Comparison of ENCODE assay signal across 1 cellular context in the genomic region with DNA sequence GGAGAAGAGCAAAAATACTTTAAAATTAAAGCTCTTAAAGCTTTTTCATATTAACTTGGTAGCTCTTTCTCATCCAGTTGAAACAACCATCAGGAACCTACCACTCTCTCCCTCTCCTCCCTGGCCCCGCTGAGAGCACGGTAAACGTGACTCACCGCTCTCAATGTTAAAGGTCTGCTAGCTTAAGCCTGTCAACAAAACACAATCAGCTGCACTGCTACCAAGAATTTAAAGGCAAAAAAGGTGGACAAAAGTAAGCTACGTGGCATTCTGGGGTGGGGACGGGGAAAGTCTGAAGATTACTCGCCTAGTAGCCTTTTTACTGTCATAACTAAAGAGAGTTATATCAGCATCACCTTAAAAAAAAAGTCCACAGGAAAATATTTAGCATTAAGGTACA.
A peak's percentile ranks its signal among the peaks of the same experiment; 100 is the strongest.
TF ChIP-seq lines count a peak whose summit lies in the region.

No MANE protein-coding gene starts in this region.

TF ChIP-seq in HepG2, 621 proteins besides CTCF, POLR2A, EP300 and RAD21:
- TF ChIP-seq, protein P1, sequence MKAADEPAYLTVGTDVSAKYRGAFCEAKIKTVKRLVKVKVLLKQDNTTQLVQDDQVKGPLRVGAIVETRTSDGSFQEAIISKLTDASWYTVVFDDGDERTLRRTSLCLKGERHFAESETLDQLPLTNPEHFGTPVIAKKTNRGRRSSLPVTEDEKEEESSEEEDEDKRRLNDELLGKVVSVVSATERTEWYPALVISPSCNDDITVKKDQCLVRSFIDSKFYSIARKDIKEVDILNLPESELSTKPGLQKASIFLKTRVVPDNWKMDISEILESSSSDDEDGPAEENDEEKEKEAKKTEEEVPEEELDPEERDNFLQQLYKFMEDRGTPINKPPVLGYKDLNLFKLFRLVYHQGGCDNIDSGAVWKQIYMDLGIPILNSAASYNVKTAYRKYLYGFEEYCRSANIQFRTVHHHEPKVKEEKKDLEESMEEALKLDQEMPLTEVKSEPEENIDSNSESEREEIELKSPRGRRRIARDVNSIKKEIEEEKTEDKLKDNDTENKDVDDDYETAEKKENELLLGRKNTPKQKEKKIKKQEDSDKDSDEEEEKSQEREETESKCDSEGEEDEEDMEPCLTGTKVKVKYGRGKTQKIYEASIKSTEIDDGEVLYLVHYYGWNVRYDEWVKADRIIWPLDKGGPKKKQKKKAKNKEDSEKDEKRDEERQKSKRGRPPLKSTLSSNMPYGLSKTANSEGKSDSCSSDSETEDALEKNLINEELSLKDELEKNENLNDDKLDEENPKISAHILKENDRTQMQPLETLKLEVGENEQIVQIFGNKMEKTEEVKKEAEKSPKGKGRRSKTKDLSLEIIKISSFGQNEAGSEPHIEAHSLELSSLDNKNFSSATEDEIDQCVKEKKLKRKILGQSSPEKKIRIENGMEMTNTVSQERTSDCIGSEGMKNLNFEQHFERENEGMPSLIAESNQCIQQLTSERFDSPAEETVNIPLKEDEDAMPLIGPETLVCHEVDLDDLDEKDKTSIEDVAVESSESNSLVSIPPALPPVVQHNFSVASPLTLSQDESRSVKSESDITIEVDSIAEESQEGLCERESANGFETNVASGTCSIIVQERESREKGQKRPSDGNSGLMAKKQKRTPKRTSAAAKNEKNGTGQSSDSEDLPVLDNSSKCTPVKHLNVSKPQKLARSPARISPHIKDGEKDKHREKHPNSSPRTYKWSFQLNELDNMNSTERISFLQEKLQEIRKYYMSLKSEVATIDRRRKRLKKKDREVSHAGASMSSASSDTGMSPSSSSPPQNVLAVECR (CRISPR knock-in tag; IDR thresholded peaks at IDR 0.05; ENCODE audit: borderline replicate concordance): no peak
- TF ChIP-seq, protein P2, sequence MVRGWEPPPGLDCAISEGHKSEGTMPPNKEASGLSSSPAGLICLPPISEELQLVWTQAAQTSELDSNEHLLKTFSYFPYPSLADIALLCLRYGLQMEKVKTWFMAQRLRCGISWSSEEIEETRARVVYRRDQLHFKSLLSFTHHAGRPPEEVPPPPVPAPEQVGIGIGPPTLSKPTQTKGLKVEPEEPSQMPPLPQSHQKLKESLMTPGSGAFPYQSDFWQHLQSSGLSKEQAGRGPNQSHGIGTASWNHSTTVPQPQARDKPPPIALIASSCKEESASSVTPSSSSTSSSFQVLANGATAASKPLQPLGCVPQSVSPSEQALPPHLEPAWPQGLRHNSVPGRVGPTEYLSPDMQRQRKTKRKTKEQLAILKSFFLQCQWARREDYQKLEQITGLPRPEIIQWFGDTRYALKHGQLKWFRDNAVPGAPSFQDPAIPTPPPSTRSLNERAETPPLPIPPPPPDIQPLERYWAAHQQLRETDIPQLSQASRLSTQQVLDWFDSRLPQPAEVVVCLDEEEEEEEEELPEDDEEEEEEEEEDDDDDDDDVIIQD (CRISPR knock-in tag; IDR thresholded peaks at IDR 0.05; ENCODE audit: low read depth): peak; percentile 94; the same call in 1 of the 2 replicates
- 0 out of 2 replicates have a peak, but pooled peaks have one; percentile 14 for TF ChIP-seq SAP130 (CRISPR knock-in tag; IDR thresholded peaks at IDR 0.05; ENCODE audit: low read depth)
- TF ChIP-seq ZNF18 (CRISPR knock-in tag; IDR thresholded peaks at IDR 0.05; ENCODE audit: insufficient replicate concordance): no peak
- TF ChIP-seq POGZ (CRISPR knock-in tag; IDR thresholded peaks at IDR 0.05): 0 out of 2 replicates have a peak, but pooled peaks have one; percentile 22
- TF ChIP-seq ZFP36 (IDR thresholded peaks at IDR 0.05; ENCODE audit: borderline replicate concordance, low read depth, low read length, partially characterized antibody): no peak
- no peak for TF ChIP-seq NR2F1 (CRISPR knock-in tag; IDR thresholded peaks at IDR 0.05)
- no peak for TF ChIP-seq KLF9 (CRISPR knock-in tag; IDR thresholded peaks at IDR 0.05; ENCODE audit: low read depth)
- no peak for TF ChIP-seq PLRG1 (conservative IDR thresholded peaks at IDR 0.05)
- TF ChIP-seq, protein P3, sequence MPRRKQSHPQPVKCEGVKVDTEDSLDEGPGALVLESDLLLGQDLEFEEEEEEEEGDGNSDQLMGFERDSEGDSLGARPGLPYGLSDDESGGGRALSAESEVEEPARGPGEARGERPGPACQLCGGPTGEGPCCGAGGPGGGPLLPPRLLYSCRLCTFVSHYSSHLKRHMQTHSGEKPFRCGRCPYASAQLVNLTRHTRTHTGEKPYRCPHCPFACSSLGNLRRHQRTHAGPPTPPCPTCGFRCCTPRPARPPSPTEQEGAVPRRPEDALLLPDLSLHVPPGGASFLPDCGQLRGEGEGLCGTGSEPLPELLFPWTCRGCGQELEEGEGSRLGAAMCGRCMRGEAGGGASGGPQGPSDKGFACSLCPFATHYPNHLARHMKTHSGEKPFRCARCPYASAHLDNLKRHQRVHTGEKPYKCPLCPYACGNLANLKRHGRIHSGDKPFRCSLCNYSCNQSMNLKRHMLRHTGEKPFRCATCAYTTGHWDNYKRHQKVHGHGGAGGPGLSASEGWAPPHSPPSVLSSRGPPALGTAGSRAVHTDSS (CRISPR knock-in tag; conservative IDR thresholded peaks at IDR 0.05): no peak
- TF ChIP-seq, protein P4, sequence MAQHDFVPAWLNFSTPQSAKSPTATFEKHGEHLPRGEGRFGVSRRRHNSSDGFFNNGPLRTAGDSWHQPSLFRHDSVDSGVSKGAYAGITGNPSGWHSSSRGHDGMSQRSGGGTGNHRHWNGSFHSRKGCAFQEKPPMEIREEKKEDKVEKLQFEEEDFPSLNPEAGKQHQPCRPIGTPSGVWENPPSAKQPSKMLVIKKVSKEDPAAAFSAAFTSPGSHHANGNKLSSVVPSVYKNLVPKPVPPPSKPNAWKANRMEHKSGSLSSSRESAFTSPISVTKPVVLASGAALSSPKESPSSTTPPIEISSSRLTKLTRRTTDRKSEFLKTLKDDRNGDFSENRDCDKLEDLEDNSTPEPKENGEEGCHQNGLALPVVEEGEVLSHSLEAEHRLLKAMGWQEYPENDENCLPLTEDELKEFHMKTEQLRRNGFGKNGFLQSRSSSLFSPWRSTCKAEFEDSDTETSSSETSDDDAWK (CRISPR knock-in tag; IDR thresholded peaks at IDR 0.05): no peak
- no peak for TF ChIP-seq PCBP1 (IDR thresholded peaks at IDR 0.05; ENCODE audit: borderline replicate concordance, low read depth, low read length)
- no peak for TF ChIP-seq ATF7-NPFF (CRISPR knock-in tag; IDR thresholded peaks at IDR 0.05; ENCODE audit: low read depth)
- 0 out of 2 replicates have a peak, but pooled peaks have one; percentile 27 for TF ChIP-seq ZBTB38 (CRISPR knock-in tag; IDR thresholded peaks at IDR 0.05)
- TF ChIP-seq ZFP82 (CRISPR knock-in tag; IDR thresholded peaks at IDR 0.05; ENCODE audit: borderline replicate concordance): no peak
- TF ChIP-seq TBP (CRISPR knock-in tag; IDR thresholded peaks at IDR 0.05): no peak
- no peak for TF ChIP-seq BORCS8-MEF2B (CRISPR knock-in tag; IDR thresholded peaks at IDR 0.05)
- TF ChIP-seq, protein P5, sequence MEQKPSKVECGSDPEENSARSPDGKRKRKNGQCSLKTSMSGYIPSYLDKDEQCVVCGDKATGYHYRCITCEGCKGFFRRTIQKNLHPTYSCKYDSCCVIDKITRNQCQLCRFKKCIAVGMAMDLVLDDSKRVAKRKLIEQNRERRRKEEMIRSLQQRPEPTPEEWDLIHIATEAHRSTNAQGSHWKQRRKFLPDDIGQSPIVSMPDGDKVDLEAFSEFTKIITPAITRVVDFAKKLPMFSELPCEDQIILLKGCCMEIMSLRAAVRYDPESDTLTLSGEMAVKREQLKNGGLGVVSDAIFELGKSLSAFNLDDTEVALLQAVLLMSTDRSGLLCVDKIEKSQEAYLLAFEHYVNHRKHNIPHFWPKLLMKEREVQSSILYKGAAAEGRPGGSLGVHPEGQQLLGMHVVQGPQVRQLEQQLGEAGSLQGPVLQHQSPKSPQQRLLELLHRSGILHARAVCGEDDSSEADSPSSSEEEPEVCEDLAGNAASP (CRISPR knock-in tag; IDR thresholded peaks at IDR 0.05; ENCODE audit: borderline replicate concordance): no peak
- TF ChIP-seq ZNF580 (CRISPR knock-in tag; IDR thresholded peaks at IDR 0.05; ENCODE audit: borderline replicate concordance, low read depth): no peak
- peak; percentile 53 for TF ChIP-seq FOSL2 (CRISPR knock-in tag; IDR thresholded peaks at IDR 0.05)
- TF ChIP-seq, protein P6, sequence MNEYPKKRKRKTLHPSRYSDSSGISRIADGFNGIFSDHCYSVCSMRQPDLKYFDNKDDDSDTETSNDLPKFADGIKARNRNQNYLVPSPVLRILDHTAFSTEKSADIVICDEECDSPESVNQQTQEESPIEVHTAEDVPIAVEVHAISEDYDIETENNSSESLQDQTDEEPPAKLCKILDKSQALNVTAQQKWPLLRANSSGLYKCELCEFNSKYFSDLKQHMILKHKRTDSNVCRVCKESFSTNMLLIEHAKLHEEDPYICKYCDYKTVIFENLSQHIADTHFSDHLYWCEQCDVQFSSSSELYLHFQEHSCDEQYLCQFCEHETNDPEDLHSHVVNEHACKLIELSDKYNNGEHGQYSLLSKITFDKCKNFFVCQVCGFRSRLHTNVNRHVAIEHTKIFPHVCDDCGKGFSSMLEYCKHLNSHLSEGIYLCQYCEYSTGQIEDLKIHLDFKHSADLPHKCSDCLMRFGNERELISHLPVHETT (CRISPR knock-in tag; conservative IDR thresholded peaks at IDR 0.05): no peak
- TF ChIP-seq NCOR1 (IDR thresholded peaks at IDR 0.05; ENCODE audit: borderline replicate concordance, low read length): no peak
- TF ChIP-seq, protein P7, sequence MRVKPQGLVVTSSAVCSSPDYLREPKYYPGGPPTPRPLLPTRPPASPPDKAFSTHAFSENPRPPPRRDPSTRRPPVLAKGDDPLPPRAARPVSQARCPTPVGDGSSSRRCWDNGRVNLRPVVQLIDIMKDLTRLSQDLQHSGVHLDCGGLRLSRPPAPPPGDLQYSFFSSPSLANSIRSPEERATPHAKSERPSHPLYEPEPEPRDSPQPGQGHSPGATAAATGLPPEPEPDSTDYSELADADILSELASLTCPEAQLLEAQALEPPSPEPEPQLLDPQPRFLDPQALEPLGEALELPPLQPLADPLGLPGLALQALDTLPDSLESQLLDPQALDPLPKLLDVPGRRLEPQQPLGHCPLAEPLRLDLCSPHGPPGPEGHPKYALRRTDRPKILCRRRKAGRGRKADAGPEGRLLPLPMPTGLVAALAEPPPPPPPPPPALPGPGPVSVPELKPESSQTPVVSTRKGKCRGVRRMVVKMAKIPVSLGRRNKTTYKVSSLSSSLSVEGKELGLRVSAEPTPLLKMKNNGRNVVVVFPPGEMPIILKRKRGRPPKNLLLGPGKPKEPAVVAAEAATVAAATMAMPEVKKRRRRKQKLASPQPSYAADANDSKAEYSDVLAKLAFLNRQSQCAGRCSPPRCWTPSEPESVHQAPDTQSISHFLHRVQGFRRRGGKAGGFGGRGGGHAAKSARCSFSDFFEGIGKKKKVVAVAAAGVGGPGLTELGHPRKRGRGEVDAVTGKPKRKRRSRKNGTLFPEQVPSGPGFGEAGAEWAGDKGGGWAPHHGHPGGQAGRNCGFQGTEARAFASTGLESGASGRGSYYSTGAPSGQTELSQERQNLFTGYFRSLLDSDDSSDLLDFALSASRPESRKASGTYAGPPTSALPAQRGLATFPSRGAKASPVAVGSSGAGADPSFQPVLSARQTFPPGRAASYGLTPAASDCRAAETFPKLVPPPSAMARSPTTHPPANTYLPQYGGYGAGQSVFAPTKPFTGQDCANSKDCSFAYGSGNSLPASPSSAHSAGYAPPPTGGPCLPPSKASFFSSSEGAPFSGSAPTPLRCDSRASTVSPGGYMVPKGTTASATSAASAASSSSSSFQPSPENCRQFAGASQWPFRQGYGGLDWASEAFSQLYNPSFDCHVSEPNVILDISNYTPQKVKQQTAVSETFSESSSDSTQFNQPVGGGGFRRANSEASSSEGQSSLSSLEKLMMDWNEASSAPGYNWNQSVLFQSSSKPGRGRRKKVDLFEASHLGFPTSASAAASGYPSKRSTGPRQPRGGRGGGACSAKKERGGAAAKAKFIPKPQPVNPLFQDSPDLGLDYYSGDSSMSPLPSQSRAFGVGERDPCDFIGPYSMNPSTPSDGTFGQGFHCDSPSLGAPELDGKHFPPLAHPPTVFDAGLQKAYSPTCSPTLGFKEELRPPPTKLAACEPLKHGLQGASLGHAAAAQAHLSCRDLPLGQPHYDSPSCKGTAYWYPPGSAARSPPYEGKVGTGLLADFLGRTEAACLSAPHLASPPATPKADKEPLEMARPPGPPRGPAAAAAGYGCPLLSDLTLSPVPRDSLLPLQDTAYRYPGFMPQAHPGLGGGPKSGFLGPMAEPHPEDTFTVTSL (CRISPR knock-in tag; IDR thresholded peaks at IDR 0.05; ENCODE audit: borderline replicate concordance): no peak
- TF ChIP-seq ZBTB33 (CRISPR knock-in tag; IDR thresholded peaks at IDR 0.05): peak; percentile 57
- TF ChIP-seq MATR3 (CRISPR knock-in tag; IDR thresholded peaks at IDR 0.05): no peak
- TF ChIP-seq ZSCAN22 (CRISPR knock-in tag; IDR thresholded peaks at IDR 0.05): no peak
- no peak for TF ChIP-seq SOX6 (IDR thresholded peaks at IDR 0.05)
- no peak for TF ChIP-seq SOX6 (CRISPR knock-in tag; IDR thresholded peaks at IDR 0.05)
- TF ChIP-seq, protein P8, sequence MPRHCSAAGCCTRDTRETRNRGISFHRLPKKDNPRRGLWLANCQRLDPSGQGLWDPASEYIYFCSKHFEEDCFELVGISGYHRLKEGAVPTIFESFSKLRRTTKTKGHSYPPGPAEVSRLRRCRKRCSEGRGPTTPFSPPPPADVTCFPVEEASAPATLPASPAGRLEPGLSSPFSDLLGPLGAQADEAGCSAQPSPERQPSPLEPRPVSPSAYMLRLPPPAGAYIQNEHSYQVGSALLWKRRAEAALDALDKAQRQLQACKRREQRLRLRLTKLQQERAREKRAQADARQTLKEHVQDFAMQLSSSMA (CRISPR knock-in tag; IDR thresholded peaks at IDR 0.05): no peak
